ENCODE assay signal across 29 cellular contexts in genomic region chrX:99654188-99654587, GRCh38.
"Had no signal": no experiment of that assay in that cellular context is flagged by ENCODE, and none has a peak within 500 bp of the region (broad histone marks: within the 10 kb centered on the region; RNA-seq: fewer than 3 reads in every experiment).

No MANE protein-coding gene starts in this region.

- H3K4me1 ChIP-seq: parathyroid adenoma, psoas muscle, spleen, suprapubic skin, testis, tibial artery, transverse colon, upper lobe of right lung, uterus had no signal

- H3K9me3 ChIP-seq: neutrophil, psoas muscle, spleen, suprapubic skin, testis, tibial artery, transverse colon, upper lobe of right lung, uterus had no signal

- H2AFZ ChIP-seq: parathyroid adenoma had no signal

- DNase-seq: naive thymus-derived CD8-positive, alpha-beta T cell; nephron progenitor cell; nucleus accumbens; posterior cingulate gyrus; psoas muscle; right cardiac atrium; spleen; stimulated activated CD4-positive, alpha-beta T cell treated with anti-CD3 and anti-CD28 coated beads, Interleukin-12 subunit alpha, Interleukin-12 subunit beta, amount 100 ng/mL, for 4 hours; stimulated activated CD4-positive, alpha-beta T cell treated with anti-CD3 and anti-CD28 coated beads, Interleukin-1b, Interleukin-23, amount 100 ng/mL, for 48 hours; stimulated activated CD4-positive, alpha-beta T cell treated with anti-CD3 and anti-CD28 coated beads, Interleukin-4, amount 100 ng/mL, for 1 hour; stimulated activated CD4-positive, alpha-beta T cell treated with anti-CD3 and anti-CD28 coated beads, Interleukin-4, amount 100 ng/mL, for 4 hours; stimulated activated CD8-positive, alpha-beta memory T cell treated with anti-CD3 and anti-CD28 coated beads, Interleukin-4, amount 100 ng/mL, for 48 hours; stimulated activated naive CD4-positive, alpha-beta T cell; stimulated activated naive CD8-positive, alpha-beta T cell treated with anti-CD3 and anti-CD28 coated beads, Interleukin-15, amount 100 ng/mL, for 72 hours; stimulated activated naive CD8-positive, alpha-beta T cell treated with anti-CD3 and anti-CD28 coated beads, Interleukin-15, Interleukin-2, amounts not matched to agents 100 U/mL and 50 U/mL, for 24 hours; substantia nigra; testis; tibial artery; transverse colon; upper lobe of right lung; uterus had no signal

- H3K9ac ChIP-seq: parathyroid adenoma had no signal

- H3K4me3 ChIP-seq: psoas muscle, skin epidermis, smooth muscle cell, spleen, suprapubic skin, testis, tibial artery, transverse colon, upper lobe of right lung, uterus had no signal

- ATAC-seq: naive thymus-derived CD8-positive, alpha-beta T cell; natural killer cell treated with Interleukin-12 subunit alpha and Interleukin-12 subunit beta and Interleukin-15 and Interleukin-18, amount 100 ng/mL, for 72 hours; psoas muscle; right cardiac atrium; sciatic nerve; stimulated activated memory B cell treated with anti-CD40 and anti-IgM and Interleukin-4, amounts not matched to agents 10 μg/mL and 1 μg/mL and 100 μg/mL, for 72 hours; stimulated activated naive CD8-positive, alpha-beta T cell treated with anti-CD3 and anti-CD28 coated beads, Interleukin-15, amount 100 ng/mL, for 72 hours; stimulated activated naive CD8-positive, alpha-beta T cell treated with anti-CD3 and anti-CD28 coated beads, Interleukin-15, Interleukin-2, amounts not matched to agents 100 U/mL and 50 U/mL, for 24 hours; upper lobe of right lung had no signal

- H3K27ac ChIP-seq: neutrophil, parathyroid adenoma, psoas muscle, skin epidermis, spleen, suprapubic skin, testis, tibial artery, transverse colon, upper lobe of right lung, uterus had no signal

- H3K79me2 ChIP-seq: parathyroid adenoma had no signal

- H3K36me3 ChIP-seq: neutrophil, spleen, suprapubic skin, tibial artery, transverse colon, upper lobe of right lung, uterus had no signal

- H3K4me2 ChIP-seq: smooth muscle cell had no signal

- H3K27me3 ChIP-seq: neutrophil, spleen, suprapubic skin, testis, tibial artery, transverse colon, upper lobe of right lung had no signal
